Comparison of ENCODE assay signal across 1 cellular context in the genomic region with DNA sequence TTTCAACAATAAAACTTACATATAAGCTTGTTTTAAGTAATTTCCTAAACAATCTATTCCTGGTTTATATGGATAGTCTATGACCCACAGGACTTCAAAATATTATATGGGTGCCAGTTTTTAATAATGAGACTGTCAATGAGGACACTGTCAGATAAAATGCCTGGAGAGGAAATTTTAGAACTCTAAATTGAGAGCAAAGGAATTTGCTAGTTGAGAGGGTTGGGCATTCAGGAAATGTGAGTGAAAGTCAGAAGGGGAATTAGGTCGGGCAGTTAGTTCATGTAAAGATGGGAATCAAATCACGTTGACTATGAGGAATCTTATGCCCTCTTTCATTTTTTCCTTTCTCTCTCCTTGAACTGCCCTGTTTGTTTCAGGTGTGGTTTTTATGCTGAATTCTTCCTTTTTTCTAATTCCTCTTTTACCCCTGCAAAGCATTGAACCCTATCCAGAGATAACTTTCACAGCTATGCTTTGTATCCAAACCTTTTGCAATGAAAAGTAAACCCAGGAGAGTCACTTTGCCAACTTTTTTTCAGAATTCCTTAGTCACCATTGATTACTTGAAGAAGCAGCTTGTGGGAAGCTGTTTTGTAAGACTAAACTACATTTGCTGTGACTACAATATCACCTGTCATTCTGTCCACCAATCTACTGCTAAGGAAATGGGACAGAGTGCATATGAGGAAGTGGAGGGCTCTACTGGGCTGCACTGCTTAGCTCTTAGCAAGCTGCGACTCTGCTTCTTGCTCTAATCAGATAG.
A peak's percentile ranks its signal among the peaks of the same experiment; 100 is the strongest.
TF ChIP-seq lines count a peak whose summit lies in the region.

No MANE protein-coding gene starts in this region.

TF ChIP-seq in IMR-90, 13 proteins besides CTCF, POLR2A, EP300 and RAD21:
- TF ChIP-seq MAZ (IDR thresholded peaks at IDR 0.05; ENCODE audit: borderline replicate concordance, low read depth, low read length), result no peak
- TF ChIP-seq, protein P1, sequence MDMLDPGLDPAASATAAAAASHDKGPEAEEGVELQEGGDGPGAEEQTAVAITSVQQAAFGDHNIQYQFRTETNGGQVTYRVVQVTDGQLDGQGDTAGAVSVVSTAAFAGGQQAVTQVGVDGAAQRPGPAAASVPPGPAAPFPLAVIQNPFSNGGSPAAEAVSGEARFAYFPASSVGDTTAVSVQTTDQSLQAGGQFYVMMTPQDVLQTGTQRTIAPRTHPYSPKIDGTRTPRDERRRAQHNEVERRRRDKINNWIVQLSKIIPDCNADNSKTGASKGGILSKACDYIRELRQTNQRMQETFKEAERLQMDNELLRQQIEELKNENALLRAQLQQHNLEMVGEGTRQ (IDR thresholded peaks at IDR 0.05; ENCODE audit: low read depth, low read length), result 0 out of 2 replicates have a peak, but pooled peaks have one; percentile 5
